1 cellular context compared by ENCODE assay signal in genomic region chr6:34888874-34889555, GRCh38.
TF ChIP-seq lines count a peak whose summit lies in the region.

Gene ANKS1A, plus strand, starts transcription at chr6:34889255. Its CDS starts 148 bp downstream, at chr6:34889403.

TF ChIP-seq in HepG2, 621 proteins besides CTCF, POLR2A, EP300 and RAD21 (continued from another document and continues in another):
- no peak; the same call in 1 of the 2 replicates for TF ChIP-seq ZNF318 (CRISPR knock-in tag; IDR thresholded peaks at IDR 0.05)
- no peak; the same call in 1 of the 2 replicates for TF ChIP-seq ERF (CRISPR knock-in tag; IDR thresholded peaks at IDR 0.05)
- 0 out of 2 replicates have a peak, but pooled peaks have one; percentile 66 for TF ChIP-seq ZNF558 (CRISPR knock-in tag; IDR thresholded peaks at IDR 0.05; ENCODE audit: borderline replicate concordance)
- TF ChIP-seq ZNF34 (CRISPR knock-in tag; IDR thresholded peaks at IDR 0.05; ENCODE audit: borderline replicate concordance) = no peak
- no peak for TF ChIP-seq MAFK (conservative IDR thresholded peaks at IDR 0.05 in 1 of 2, IDR thresholded peaks at IDR 0.05 in 1 of 2; ENCODE audit: low read length in 2 of 2)
- TF ChIP-seq RFX3 (CRISPR knock-in tag; IDR thresholded peaks at IDR 0.05) = peak; percentile 63
- no peak for TF ChIP-seq NFE2L2 (IDR thresholded peaks at IDR 0.05; ENCODE audit: low read length)
- no peak for TF ChIP-seq ATF2 (CRISPR knock-in tag; IDR thresholded peaks at IDR 0.05)
- no peak for TF ChIP-seq ZFP41 (CRISPR knock-in tag; IDR thresholded peaks at IDR 0.05; ENCODE audit: borderline replicate concordance)
- TF ChIP-seq RARA (CRISPR knock-in tag; IDR thresholded peaks at IDR 0.05) = no peak
- peak; percentile 54; the same call in 1 of the 2 replicates for TF ChIP-seq ZNF354B (CRISPR knock-in tag; IDR thresholded peaks at IDR 0.05)
- TF ChIP-seq ZMYM3 (CRISPR knock-in tag; IDR thresholded peaks at IDR 0.05) = peak; percentile 57; the same call in 1 of the 2 replicates
- no peak; the same call in 1 of the 2 replicates for TF ChIP-seq ZNF572 (CRISPR knock-in tag; IDR thresholded peaks at IDR 0.05)
- TF ChIP-seq E2F1 (CRISPR knock-in tag; IDR thresholded peaks at IDR 0.05) = no peak
- peak; percentile 88; the same call in 1 of the 2 replicates for TF ChIP-seq SNAPC5 (CRISPR knock-in tag; IDR thresholded peaks at IDR 0.05; ENCODE audit: borderline replicate concordance)
- TF ChIP-seq FOXO1 (CRISPR knock-in tag; IDR thresholded peaks at IDR 0.05) = no peak
- TF ChIP-seq ZNF205 (CRISPR knock-in tag; IDR thresholded peaks at IDR 0.05) = peak; percentile 10; the same call in 1 of the 2 replicates
- peak; percentile 91 for TF ChIP-seq GATAD1 (CRISPR knock-in tag; IDR thresholded peaks at IDR 0.05)
- no peak; the same call in 1 of the 2 replicates for TF ChIP-seq NFKB2 (CRISPR knock-in tag; IDR thresholded peaks at IDR 0.05; ENCODE audit: borderline replicate concordance)
- TF ChIP-seq NFE2L1 (CRISPR knock-in tag; IDR thresholded peaks at IDR 0.05; ENCODE audit: borderline replicate concordance) = no peak
- no peak for TF ChIP-seq ZBTB7A (CRISPR knock-in tag; IDR thresholded peaks at IDR 0.05)
- peak; percentile 80; the same call in 1 of the 2 replicates for TF ChIP-seq ZNF124 (CRISPR knock-in tag; IDR thresholded peaks at IDR 0.05)
- TF ChIP-seq SIX1 (CRISPR knock-in tag; IDR thresholded peaks at IDR 0.05; ENCODE audit: borderline replicate concordance) = 0 out of 2 replicates have a peak, but pooled peaks have one; percentile 23
- TF ChIP-seq ZGPAT (CRISPR knock-in tag; IDR thresholded peaks at IDR 0.05) = no peak
- no peak for TF ChIP-seq RXRA (CRISPR knock-in tag; IDR thresholded peaks at IDR 0.05)
- no peak for TF ChIP-seq CHD4 (IDR thresholded peaks at IDR 0.05; ENCODE audit: borderline replicate concordance, low read length)
- peak; percentile 96 for TF ChIP-seq SAP130 (CRISPR knock-in tag; IDR thresholded peaks at IDR 0.05; ENCODE audit: low read depth)
- peak; percentile 83 for TF ChIP-seq PHF8 (CRISPR knock-in tag; IDR thresholded peaks at IDR 0.05)
- no peak for TF ChIP-seq TP53 (CRISPR knock-in tag; conservative IDR thresholded peaks at IDR 0.05)
- TF ChIP-seq KLF16 (CRISPR knock-in tag; IDR thresholded peaks at IDR 0.05) = 0 out of 4 replicates have a peak, but pooled peaks of 1 of the 2 experiments have one; percentile 43
- no peak for TF ChIP-seq PRPF4 (IDR thresholded peaks at IDR 0.05; ENCODE audit: low read depth, low read length, poor library complexity, severe bottlenecking)
- TF ChIP-seq ZNF761 (CRISPR knock-in tag; conservative IDR thresholded peaks at IDR 0.05) = no peak
- no peak for TF ChIP-seq MEF2D (CRISPR knock-in tag; IDR thresholded peaks at IDR 0.05)
- TF ChIP-seq ZNF350 (CRISPR knock-in tag; IDR thresholded peaks at IDR 0.05; ENCODE audit: borderline replicate concordance, low read depth) = peak; percentile 62; the same call in 1 of the 2 replicates
- 0 out of 2 replicates have a peak, but pooled peaks have one; percentile 70 for TF ChIP-seq MIER3 (CRISPR knock-in tag; IDR thresholded peaks at IDR 0.05; ENCODE audit: borderline replicate concordance)
- TF ChIP-seq NR2F2 (IDR thresholded peaks at IDR 0.05; ENCODE audit: borderline replicate concordance, low read depth) = peak; percentile 55; the same call in 1 of the 2 replicates
- TF ChIP-seq PRDM15 (CRISPR knock-in tag; IDR thresholded peaks at IDR 0.05) = no peak
- no peak for TF ChIP-seq ZNF3 (CRISPR knock-in tag; IDR thresholded peaks at IDR 0.05)
- TF ChIP-seq ARID4A (CRISPR knock-in tag; IDR thresholded peaks at IDR 0.05; ENCODE audit: borderline replicate concordance) = peak; percentile 94
